ENCODE assay signal across 8 cellular contexts in genomic region chr19:55206664-55207500, GRCh38. TPM values are rescaled to one million over a fixed set of nuclear protein-coding genes. Genes with fewer than 3 reads are reported as not detected.
A peak's percentile ranks its signal among the peaks of the same experiment; 100 is the strongest.
DNase-seq lines count a peak whose midpoint lies in the region; ATAC-seq lines count a peak whose summit lies in the region.

No MANE protein-coding gene starts in this region.

- intact Hi-C loops in activated CD4-positive, alpha-beta T cell treated with anti-CD3 and anti-CD28 coated beads for 36 hours (cut with DNase I, micrococcal nuclease), result no loop called here
- intact Hi-C loops in Right ventricle myocardium superior (cut with DNase I), result no loop called here

- POLR2A ChIA-PET in activated CD4-positive, alpha-beta T cell treated with anti-CD3 and anti-CD28 coated beads for 36 hours (lab: Charles Lee), result no interaction called here

- no peak overlapping the region for H3K4me3 Mint-ChIP-seq in activated CD4-positive, alpha-beta T cell treated with anti-CD3 and anti-CD28 coated beads for 36 hours
- H3K4me3 Mint-ChIP-seq in activated naive CD4-positive, alpha-beta T cell treated with anti-CD3 and anti-CD28 coated beads, Interleukin-2, amount 50 U/mL, for 24 hours, result no peak overlapping the region

- no peaks in the 10 kb centered on the region for H3K9me3 ChIP-seq in NT2/D1 (ENCODE audit: insufficient read depth, low read length)

- CTCF ChIA-PET in activated CD4-positive, alpha-beta T cell treated with anti-CD3 and anti-CD28 coated beads for 36 hours (lab: Charles Lee), result no interaction called here

- H3K4me3 ChIP-seq in NT2/D1 (ENCODE audit: insufficient read length, low read depth), result peak overlapping the region; percentile 24

- H3K27me3 ChIP-seq in NT2/D1 (ENCODE audit: insufficient read depth, insufficient read length), result no peaks in the 10 kb centered on the region

- DNase-seq in activated CD4-positive, alpha-beta T cell treated with anti-CD3 and anti-CD28 coated beads for 36 hours, result peak; percentile 76
- DNase-seq in activated CD4-positive, alpha-beta T cell treated with anti-CD3 and anti-CD28 coated beads for 1 hour, result no peak
- DNase-seq in NT2/D1 (ENCODE audit: low read depth, low spot score) (peak; percentile 40), Right ventricle myocardium superior (peak; percentile 83), pons (ENCODE audit: low spot score) (peak; percentile 85)

- peak; percentile 96 for ATAC-seq in activated CD4-positive, alpha-beta T cell treated with anti-CD3 and anti-CD28 coated beads for 36 hours
- ATAC-seq in Right ventricle myocardium superior (ENCODE audit: poor library complexity) (peak; percentile 96), GM19452 (IDR thresholded peaks at IDR 0.05; ENCODE audit: unreplicated experiment) (no peak), GM21529 (IDR thresholded peaks at IDR 0.05; ENCODE audit: unreplicated experiment) (no peak)

- no peaks in the 10 kb centered on the region for H3K36me3 Mint-ChIP-seq in activated CD4-positive, alpha-beta T cell treated with anti-CD3 and anti-CD28 coated beads for 36 hours (ENCODE audit: low read depth)
- H3K36me3 Mint-ChIP-seq in activated naive CD4-positive, alpha-beta T cell treated with anti-CD3 and anti-CD28 coated beads, Interleukin-2, amount 50 U/mL, for 24 hours, result peaks cover 2% of the 10 kb centered on the region

- H3K27ac Mint-ChIP-seq in activated CD4-positive, alpha-beta T cell treated with anti-CD3 and anti-CD28 coated beads for 36 hours, result no peak overlapping the region
- peak overlapping the region; percentile 65 for H3K27ac Mint-ChIP-seq in activated naive CD4-positive, alpha-beta T cell treated with anti-CD3 and anti-CD28 coated beads, Interleukin-2, amount 50 U/mL, for 24 hours

- no peaks in the 10 kb centered on the region for H3K9me3 Mint-ChIP-seq in activated CD4-positive, alpha-beta T cell treated with anti-CD3 and anti-CD28 coated beads for 36 hours (ENCODE audit: low read depth)
- no peaks in the 10 kb centered on the region for H3K9me3 Mint-ChIP-seq in activated naive CD4-positive, alpha-beta T cell treated with anti-CD3 and anti-CD28 coated beads, Interleukin-2, amount 50 U/mL, for 24 hours

- H3K4me1 Mint-ChIP-seq in activated CD4-positive, alpha-beta T cell treated with anti-CD3 and anti-CD28 coated beads for 36 hours, result peaks cover 2% of the 10 kb centered on the region
- peaks cover 4% of the 10 kb centered on the region for H3K4me1 Mint-ChIP-seq in activated naive CD4-positive, alpha-beta T cell treated with anti-CD3 and anti-CD28 coated beads, Interleukin-2, amount 50 U/mL, for 24 hours

- no peak overlapping the region for H3K9ac ChIP-seq in NT2/D1 (ENCODE audit: insufficient read length, low read depth)

- peaks cover 25% of the 10 kb centered on the region for H3K27me3 Mint-ChIP-seq in activated CD4-positive, alpha-beta T cell treated with anti-CD3 and anti-CD28 coated beads for 36 hours
- peaks cover 27% of the 10 kb centered on the region for H3K27me3 Mint-ChIP-seq in activated naive CD4-positive, alpha-beta T cell treated with anti-CD3 and anti-CD28 coated beads, Interleukin-2, amount 50 U/mL, for 24 hours

- H3K4me1 ChIP-seq in NT2/D1 (ENCODE audit: insufficient read depth, insufficient read length), result peaks cover 7% of the 10 kb centered on the region

- H3K36me3 ChIP-seq in NT2/D1 (ENCODE audit: insufficient read depth, insufficient read length, low read length), result no peaks in the 10 kb centered on the region

RNA-seq across cellular contexts. Expression of gene PTPRH, which starts 2.4 kb away (rescaled TPM):
- total RNA-seq in activated CD4-positive, alpha-beta T cell treated with anti-CD3 and anti-CD28 coated beads for 36 hours, result not detected
- 0.54 TPM for total RNA-seq in Right ventricle myocardium superior

RNA-seq across cellular contexts. Expression of gene TMEM86B, which starts 21.7 kb away (rescaled TPM):
- total RNA-seq in activated CD4-positive, alpha-beta T cell treated with anti-CD3 and anti-CD28 coated beads for 36 hours, result 1 to 10 TPM; 4.9 to 9.0 TPM
- 2.3 TPM for total RNA-seq in Right ventricle myocardium superior

RNA-seq across cellular contexts. Expression of gene SYT5, which starts 26.8 kb away (rescaled TPM):
- under 1 TPM in 1 of 2 experiments, not detected in 1; 0.37 TPM for total RNA-seq in activated CD4-positive, alpha-beta T cell treated with anti-CD3 and anti-CD28 coated beads for 36 hours
- total RNA-seq in Right ventricle myocardium superior, result not detected

RNA-seq across cellular contexts. Expression of gene DNAAF3, which starts 40.5 kb away (rescaled TPM):
- under 1 TPM; 0.53 to 0.72 TPM for total RNA-seq in activated CD4-positive, alpha-beta T cell treated with anti-CD3 and anti-CD28 coated beads for 36 hours
- 0.59 TPM for total RNA-seq in Right ventricle myocardium superior

RNA-seq across cellular contexts. Expression of gene TNNI3, which starts 49.4 kb away (rescaled TPM):
- under 1 TPM in 1 of 2 experiments, not detected in 1; 0.32 TPM for total RNA-seq in activated CD4-positive, alpha-beta T cell treated with anti-CD3 and anti-CD28 coated beads for 36 hours
- total RNA-seq in Right ventricle myocardium superior, result 4,564 TPM

Comparison
In these comparisons a context has a peak if more than half of its experiments do, and no peak if none do; other contexts are left out.
1. ATAC-seq: peak in activated CD4-positive, alpha-beta T cell treated with anti-CD3 and anti-CD28 coated beads for 36 hours (single experiment) and Right ventricle myocardium superior (single experiment); none in GM19452 (single experiment) and GM21529 (single experiment).